ENCODE assay signal across 8 cellular contexts in the genomic region with DNA sequence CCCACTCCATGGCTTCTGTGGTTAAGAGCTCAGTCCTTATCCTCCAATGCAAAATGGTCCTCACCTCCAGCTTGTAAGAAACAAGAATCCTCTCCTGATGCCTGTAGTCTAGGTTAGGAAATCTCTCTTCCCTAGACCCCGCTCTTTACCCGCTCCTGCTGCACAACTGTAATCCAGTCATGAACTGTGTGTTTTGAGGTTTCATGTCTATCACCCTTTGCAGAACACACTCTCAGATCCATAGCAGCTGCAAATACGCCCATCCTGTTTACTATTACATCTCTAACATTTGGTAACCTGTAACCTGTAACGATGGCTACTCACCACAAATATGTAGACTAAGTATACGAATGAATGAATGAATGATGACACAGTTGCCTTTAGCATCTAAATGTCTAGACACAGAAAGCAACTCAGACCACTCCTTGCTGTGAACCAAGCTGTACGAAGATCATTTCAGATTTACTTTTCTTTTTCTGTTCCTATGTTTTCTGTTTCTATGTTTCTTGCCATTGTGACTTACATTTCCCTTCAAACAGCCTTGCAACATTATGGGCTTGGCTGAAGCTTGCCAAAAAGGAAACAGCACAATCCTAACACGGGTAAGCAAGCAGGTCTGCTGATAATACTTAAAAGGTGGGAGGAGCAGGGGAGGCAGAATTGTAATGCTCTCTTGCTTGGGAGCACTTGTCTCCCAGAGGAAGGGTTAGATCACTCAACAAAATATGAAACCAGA. TPM values are rescaled to one million over a fixed set of nuclear protein-coding genes. Genes with fewer than 3 reads are reported as not detected.
DNase-seq lines count a peak whose midpoint lies in the region; ATAC-seq and TF ChIP-seq lines count a peak whose summit lies in the region.

No MANE protein-coding gene starts in this region.

- no peak for TF ChIP-seq EP300 in transverse colon (IDR thresholded peaks at IDR 0.05; ENCODE audit: low read depth)

- in situ Hi-C loops in transverse colon (cut with MboI; ENCODE audit: low pct_ligation_motif_present in 1 of 4, low pct_unique_long_range_greater_than_20kb in 1 of 4, low sequenced_read_pairs in 3 of 4) = no loop called here

- peaks cover 19 to 49% (median 31%) of the 10 kb centered on the region in 4 donors for H3K4me1 ChIP-seq in transverse colon
- H3K4me1 ChIP-seq in Karpas-422 (ENCODE audit: low read length) = no peaks in the 10 kb centered on the region
- peaks cover 0 to 21% (median 0%) of the 10 kb centered on the region in 3 donors for H3K4me1 ChIP-seq in esophagus squamous epithelium

- H3K4me2 ChIP-seq in Karpas-422 (ENCODE audit: low read depth, low read length, poor library complexity, severe bottlenecking) = no peak overlapping the region

- H3K9me3 ChIP-seq in transverse colon = no peaks in the 10 kb centered on the region
- H3K9me3 ChIP-seq in Karpas-422 (ENCODE audit: low read length) = no peaks in the 10 kb centered on the region
- no peaks in the 10 kb centered on the region for H3K9me3 ChIP-seq in esophagus squamous epithelium

- 24 to 37% methylated on average over 7 of the region's 7 CpGs for WGBS in transverse colon (ENCODE audit: low coverage in 1 of 2), 2 donors
- 64 to 66% methylated on average over 7 of the region's 7 CpGs for WGBS in esophagus squamous epithelium, 2 donors

- H3K9me2 ChIP-seq in Karpas-422 (replicated peaks; ENCODE audit: insufficient read depth, low read length) = no peaks in the 10 kb centered on the region

- no peak overlapping the region for H3K4me3 ChIP-seq in GM06990 (replicated peaks; ENCODE audit: low read depth, low read length)
- peak overlapping the region in 1 of 4 donors; percentile 5 for H3K4me3 ChIP-seq in transverse colon
- no peak overlapping the region for H3K4me3 ChIP-seq in Karpas-422 (ENCODE audit: low read length)
- H3K4me3 ChIP-seq in esophagus squamous epithelium = peak overlapping the region in 1 of 4 donors; percentile 3

- peak; percentile 54 for ATAC-seq in GM21381 (IDR thresholded peaks at IDR 0.05; ENCODE audit: unreplicated experiment)
- ATAC-seq in HG03521 (IDR thresholded peaks at IDR 0.05; ENCODE audit: unreplicated experiment) = peak; percentile 80

- no peak for TF ChIP-seq CTCF in GM06990 (IDR thresholded peaks at IDR 0.05; ENCODE audit: insufficient read depth, low read length, poor library complexity, severe bottlenecking)
- TF ChIP-seq CTCF in transverse colon (IDR thresholded peaks at IDR 0.05) = no peak
- no peak for TF ChIP-seq CTCF in esophagus squamous epithelium (IDR thresholded peaks at IDR 0.05)

- H2AFZ ChIP-seq in Karpas-422 (ENCODE audit: low read length) = no peak overlapping the region

- H4K20me1 ChIP-seq in Karpas-422 (ENCODE audit: insufficient read depth, low read depth, low read length) = no peaks in the 10 kb centered on the region

- DNase-seq in GM06990 (ENCODE audit: extremely low read depth, insufficient read length) = peak; percentile 20
- peak; percentile 40 for DNase-seq in cerebellar cortex (ENCODE audit: low spot score)
- no peak for DNase-seq in transverse colon
- no peak for DNase-seq in NCI-H446 treated with DMSO at 0.1 percent for 48 hours (lab: John Stamatoyannopoulos, UW)
- no peak for DNase-seq in Karpas-422
- no peak for DNase-seq in esophagus squamous epithelium (lab: John Stamatoyannopoulos, UW)

- H3K79me2 ChIP-seq in Karpas-422 (ENCODE audit: low read length) = no peaks in the 10 kb centered on the region

- intact Hi-C loops in transverse colon (cut with DNase I; ENCODE audit: low total_unique reads) (no loop called here), esophagus squamous epithelium (cut with DNase I) (no loop called here)

- TF ChIP-seq POLR2A in transverse colon (IDR thresholded peaks at IDR 0.05) = no peak
- no peak for TF ChIP-seq POLR2A in esophagus squamous epithelium (IDR thresholded peaks at IDR 0.05)

- no peak overlapping the region for H3K9ac ChIP-seq in Karpas-422 (ENCODE audit: low read length)

- H3K27ac ChIP-seq in transverse colon (peak overlapping the region; percentile 72 to 77 (median 74)), Karpas-422 (ENCODE audit: low read length) (no peak overlapping the region), esophagus squamous epithelium (peak overlapping the region in 2 of 4 donors; percentile 15 to 31)

- H3K36me3 ChIP-seq in GM06990 (ENCODE audit: control insufficient read depth, insufficient read depth, low read length) (no peaks in the 10 kb centered on the region), transverse colon (no peaks in the 10 kb centered on the region), Karpas-422 (ENCODE audit: insufficient read depth, low read length) (no peaks in the 10 kb centered on the region), esophagus squamous epithelium (no peaks in the 10 kb centered on the region)

- H3K27me3 ChIP-seq in GM06990 (replicated peaks; ENCODE audit: control insufficient read depth, insufficient read depth, low read length) (no peaks in the 10 kb centered on the region), transverse colon (no peaks in the 10 kb centered on the region), Karpas-422 (ENCODE audit: low read length) (no peaks in the 10 kb centered on the region), esophagus squamous epithelium (no peaks in the 10 kb centered on the region)

RNA-seq across cellular contexts. Expression of a gene that starts 53.7 kb away (rescaled TPM):
- total RNA-seq in transverse colon = 10 to 100 TPM in 3 of 4 donors, 1 to 10 TPM in 1; 1.5 to 21.0 (median 13.8) TPM
- not detected in 2 replicates for total RNA-seq in Karpas-422 (2014; rRNA removed; shearing (Covaris generic); ENCODE audit: low replicate concordance)
- total RNA-seq in esophagus squamous epithelium = 10 to 100 TPM in 3 of 4 donors, 1 to 10 TPM in 1; 5.9 to 30.3 (median 25.2) TPM

Comparison
In these comparisons a context has a peak if more than half of its experiments do, and no peak if none do; other contexts are left out.
1. DNase-seq: peak in GM06990 (single experiment) and cerebellar cortex (single experiment); none in transverse colon (single experiment), NCI-H446 treated with DMSO at 0.1 percent for 48 hours (single experiment), Karpas-422 (single experiment) and esophagus squamous epithelium (single experiment).